ENCODE assay signal across 17 cellular contexts in the genomic region with DNA sequence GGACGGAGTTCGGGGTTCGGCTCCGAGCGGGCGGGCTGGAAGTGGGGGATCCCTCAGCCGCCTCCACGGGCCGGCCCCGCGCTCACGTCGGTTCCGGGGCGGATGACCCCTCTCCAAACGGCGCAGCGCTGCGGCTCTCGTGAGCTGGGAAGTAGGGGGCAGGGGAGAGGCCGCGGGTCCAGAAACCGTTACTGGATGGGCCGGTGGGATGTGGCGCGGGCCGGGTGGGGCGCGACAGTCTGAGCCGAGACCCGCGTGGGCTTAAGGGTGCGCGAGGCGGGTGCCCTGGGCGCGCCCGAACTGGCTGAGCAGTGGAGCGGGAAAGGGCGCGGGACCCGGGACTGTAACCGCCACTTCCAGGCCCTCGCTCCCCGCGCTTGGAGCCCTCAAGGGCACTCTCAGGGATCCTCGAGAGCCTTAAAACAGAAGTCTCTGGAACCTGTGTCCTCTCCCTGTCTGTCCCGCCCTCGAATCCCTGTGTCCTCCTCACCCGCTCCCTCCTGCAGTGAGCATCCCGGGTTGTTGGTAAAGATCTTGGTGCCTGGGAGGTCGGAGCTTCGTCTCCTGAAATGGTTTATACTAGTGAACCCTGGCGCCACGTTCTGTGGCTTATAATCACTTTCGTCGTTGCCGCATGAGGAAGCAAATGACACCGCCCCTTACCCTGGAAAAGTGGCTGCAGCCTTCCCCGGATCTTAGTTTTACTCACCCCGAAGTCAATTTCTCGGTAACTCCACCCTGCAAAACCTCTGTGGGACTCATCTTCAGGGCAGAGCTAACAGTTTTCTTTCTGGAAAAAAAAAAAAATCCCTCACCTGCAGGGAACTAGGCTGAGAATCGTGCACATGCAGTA. TPM values are rescaled to one million over a fixed set of nuclear protein-coding genes. Genes with fewer than 3 reads are reported as not detected.
DNase-seq lines count a peak whose midpoint lies in the region; ATAC-seq and TF ChIP-seq lines count a peak whose summit lies in the region.
"Had no signal": no experiment of that assay in that cellular context is flagged by ENCODE, and none has a peak within 500 bp of the region (broad histone marks: within the 10 kb centered on the region; RNA-seq: fewer than 3 reads in every experiment).

No MANE protein-coding gene starts in this region.

- peak; percentile 34 for ATAC-seq in WTC11
- ATAC-seq in stimulated activated memory B cell treated with anti-CD40 and anti-IgM and Interleukin-4, amounts not matched to agents 10 μg/mL and 1 μg/mL and 100 μg/mL, for 72 hours = peak; percentile 31
- no peak for ATAC-seq in CD8-positive, alpha-beta T cell
- no peak for ATAC-seq in activated T-helper 17 cell treated with anti-CD3 and anti-CD28 coated beads, Interleukin-2, amount 50 U/mL, for 72 hours (replicated peaks)

- POLR2A ChIA-PET in WTC11 (lab: Charles Lee) = no interaction called here
- POLR2A ChIA-PET in CD8-positive, alpha-beta T cell (lab: Charles Lee) = no interaction called here

- no peaks in the 10 kb centered on the region for H3K9me3 ChIP-seq in iPS-20b (ENCODE audit: insufficient read depth, low read depth, low read length)
- H3K9me3 ChIP-seq in CD8-positive, alpha-beta T cell (ENCODE audit: low read length) = no peaks in the 10 kb centered on the region
- H3K9me3 ChIP-seq: right lobe of liver, tibial artery had no signal

- no peaks in the 10 kb centered on the region for H3K36me3 Mint-ChIP-seq in WTC11
- H3K36me3 Mint-ChIP-seq in stimulated activated memory B cell treated with anti-CD40 and anti-IgM and Interleukin-4, amounts not matched to agents 10 μg/mL and 1 μg/mL and 100 μg/mL, for 72 hours = no peaks in the 10 kb centered on the region
- H3K36me3 Mint-ChIP-seq in CD8-positive, alpha-beta T cell = no peaks in the 10 kb centered on the region
- peaks cover 10% of the 10 kb centered on the region for H3K36me3 Mint-ChIP-seq in activated T-helper 17 cell treated with anti-CD3 and anti-CD28 coated beads, Interleukin-2, amount 50 U/mL, for 72 hours (ENCODE audit: low read depth)
- H3K36me3 Mint-ChIP-seq in activated naive CD4-positive, alpha-beta T cell treated with anti-CD3 and anti-CD28 coated beads, Interleukin-2, amount 10 ng/mL, durations not matched to agents 7 days and 5 days = peaks cover 6% of the 10 kb centered on the region
- H3K36me3 Mint-ChIP-seq: memory B cell had no signal

- peaks cover 13% of the 10 kb centered on the region for H3K4me1 Mint-ChIP-seq in WTC11
- H3K4me1 Mint-ChIP-seq in stimulated activated memory B cell treated with anti-CD40 and anti-IgM and Interleukin-4, amounts not matched to agents 10 μg/mL and 1 μg/mL and 100 μg/mL, for 72 hours = no peaks in the 10 kb centered on the region
- H3K4me1 Mint-ChIP-seq in CD8-positive, alpha-beta T cell (ENCODE audit: low read depth) = peaks cover 7% of the 10 kb centered on the region
- no peaks in the 10 kb centered on the region for H3K4me1 Mint-ChIP-seq in activated T-helper 17 cell treated with anti-CD3 and anti-CD28 coated beads, Interleukin-2, amount 50 U/mL, for 72 hours
- H3K4me1 Mint-ChIP-seq in activated naive CD4-positive, alpha-beta T cell treated with anti-CD3 and anti-CD28 coated beads, Interleukin-2, amount 10 ng/mL, durations not matched to agents 7 days and 5 days = peaks cover 4% of the 10 kb centered on the region
- H3K4me1 Mint-ChIP-seq: memory B cell had no signal

- TF ChIP-seq CTCF in WTC11 (IDR thresholded peaks at IDR 0.05) = no peak
- no peak for TF ChIP-seq CTCF in CD8-positive, alpha-beta T cell (IDR thresholded peaks at IDR 0.05)

- no peaks in the 10 kb centered on the region for H3K9me3 Mint-ChIP-seq in WTC11
- no peaks in the 10 kb centered on the region for H3K9me3 Mint-ChIP-seq in stimulated activated memory B cell treated with anti-CD40 and anti-IgM and Interleukin-4, amounts not matched to agents 10 μg/mL and 1 μg/mL and 100 μg/mL, for 72 hours
- peaks cover 6% of the 10 kb centered on the region for H3K9me3 Mint-ChIP-seq in CD8-positive, alpha-beta T cell
- H3K9me3 Mint-ChIP-seq in activated T-helper 17 cell treated with anti-CD3 and anti-CD28 coated beads, Interleukin-2, amount 50 U/mL, for 72 hours = peaks cover 9% of the 10 kb centered on the region
- H3K9me3 Mint-ChIP-seq in activated naive CD4-positive, alpha-beta T cell treated with anti-CD3 and anti-CD28 coated beads, Interleukin-2, amount 10 ng/mL, durations not matched to agents 7 days and 5 days = no peaks in the 10 kb centered on the region
- H3K9me3 Mint-ChIP-seq: dendritic cell treated with granulocyte-macrophage colony-stimulating factor and Interleukin-4, amounts not matched to agents 40 ng/mL and 50 ng/mL, for 4 days had no signal

- no peaks in the 10 kb centered on the region for H3K36me3 ChIP-seq in iPS-20b (ENCODE audit: insufficient read depth, low read depth, low read length)
- H3K36me3 ChIP-seq in CD8-positive, alpha-beta T cell (ENCODE audit: insufficient read depth, low read length) = no peaks in the 10 kb centered on the region
- H3K36me3 ChIP-seq: right lobe of liver, tibial artery had no signal

- H3K27ac ChIP-seq in iPS-20b (ENCODE audit: low read length) = no peak overlapping the region
- no peak overlapping the region for H3K27ac ChIP-seq in CD8-positive, alpha-beta T cell (ENCODE audit: low read depth, low read length)
- H3K27ac ChIP-seq: KMS-11, right lobe of liver, tibial artery had no signal

- no peak overlapping the region for H3K9ac ChIP-seq in iPS-20b (ENCODE audit: low read depth, low read length)
- H3K9ac ChIP-seq: KMS-11 had no signal

- peak overlapping the region; percentile 68 for H3K4me3 ChIP-seq in iPS-20b (ENCODE audit: low read length)
- H3K4me3 ChIP-seq in CD8-positive, alpha-beta T cell (ENCODE audit: low read depth, low read length) = no peak overlapping the region
- H3K4me3 ChIP-seq: right lobe of liver, tibial artery had no signal

- 0 out of 2 replicates have a peak, but pooled peaks cover 3% of the 10 kb centered on the region for H3K4me1 ChIP-seq in iPS-20b (ENCODE audit: insufficient read depth, low read length)
- no peaks in the 10 kb centered on the region for H3K4me1 ChIP-seq in CD8-positive, alpha-beta T cell (ENCODE audit: insufficient read depth, low read length)
- H3K4me1 ChIP-seq: right lobe of liver had no signal

- CTCF ChIA-PET in WTC11 (lab: Charles Lee) = interaction anchor here (1.1 to 3.4 kb wide), 3 partner anchors 20 to 279 kb away, joined by 3 to 15 read pairs (median 4); no protein-coding TSS in a partner anchor
- CTCF ChIA-PET in CD8-positive, alpha-beta T cell (lab: Charles Lee) = no interaction called here
- CTCF ChIA-PET in activated naive CD4-positive, alpha-beta T cell treated with anti-CD3 and anti-CD28 coated beads, Interleukin-2, amount 10 ng/mL, durations not matched to agents 7 days and 5 days (lab: Charles Lee) = no interaction called here

- DNase-seq in NCI-H1417 (lab: John Stamatoyannopoulos, UW) (peak in 2 of 3 experiments; percentile 54 to 70), NCI-H1417 treated with DMSO at 0.1 percent for 48 hours (lab: John Stamatoyannopoulos, UW) (no peak), WTC11 (ENCODE audit: low spot score) (peak; percentile 25)
- DNase-seq in CD8-positive, alpha-beta T cell = no peak
- no peak for DNase-seq in activated naive CD4-positive, alpha-beta T cell treated with anti-CD3 and anti-CD28 coated beads, Interleukin-2, amount 10 ng/mL, durations not matched to agents 7 days and 5 days
- DNase-seq: activated CD8-positive, alpha-beta memory T cell treated with anti-CD3 and anti-CD28 coated beads for 24 hours; right lobe of liver; tibial artery had no signal

- H3K27ac Mint-ChIP-seq in WTC11 = no peak overlapping the region
- H3K27ac Mint-ChIP-seq in stimulated activated memory B cell treated with anti-CD40 and anti-IgM and Interleukin-4, amounts not matched to agents 10 μg/mL and 1 μg/mL and 100 μg/mL, for 72 hours = no peak overlapping the region
- H3K27ac Mint-ChIP-seq in CD8-positive, alpha-beta T cell = no peak overlapping the region
- no peak overlapping the region for H3K27ac Mint-ChIP-seq in activated T-helper 17 cell treated with anti-CD3 and anti-CD28 coated beads, Interleukin-2, amount 50 U/mL, for 72 hours
- no peak overlapping the region for H3K27ac Mint-ChIP-seq in activated naive CD4-positive, alpha-beta T cell treated with anti-CD3 and anti-CD28 coated beads, Interleukin-2, amount 10 ng/mL, durations not matched to agents 7 days and 5 days
- H3K27ac Mint-ChIP-seq: activated naive CD8-positive, alpha-beta T cell; dendritic cell treated with granulocyte-macrophage colony-stimulating factor and Interleukin-4, amounts not matched to agents 40 ng/mL and 50 ng/mL, for 4 days; memory B cell had no signal

- intact Hi-C loops in CD8-positive, alpha-beta T cell (cut with DNase I, micrococcal nuclease) = no loop called here

- H3K4me3 Mint-ChIP-seq in WTC11 = peak overlapping the region; percentile 77
- no peak overlapping the region for H3K4me3 Mint-ChIP-seq in stimulated activated memory B cell treated with anti-CD40 and anti-IgM and Interleukin-4, amounts not matched to agents 10 μg/mL and 1 μg/mL and 100 μg/mL, for 72 hours
- H3K4me3 Mint-ChIP-seq in CD8-positive, alpha-beta T cell = no peak overlapping the region
- H3K4me3 Mint-ChIP-seq in activated T-helper 17 cell treated with anti-CD3 and anti-CD28 coated beads, Interleukin-2, amount 50 U/mL, for 72 hours = no peak overlapping the region
- H3K4me3 Mint-ChIP-seq in activated naive CD4-positive, alpha-beta T cell treated with anti-CD3 and anti-CD28 coated beads, Interleukin-2, amount 10 ng/mL, durations not matched to agents 7 days and 5 days = no peak overlapping the region
- H3K4me3 Mint-ChIP-seq: activated naive CD8-positive, alpha-beta T cell; dendritic cell treated with granulocyte-macrophage colony-stimulating factor and Interleukin-4, amounts not matched to agents 40 ng/mL and 50 ng/mL, for 4 days; memory B cell had no signal

- H3K27me3 ChIP-seq in iPS-20b (ENCODE audit: insufficient read depth, low read length) = peaks cover 65% of the 10 kb centered on the region
- no peaks in the 10 kb centered on the region for H3K27me3 ChIP-seq in CD8-positive, alpha-beta T cell (ENCODE audit: insufficient read depth, low read length)
- H3K27me3 ChIP-seq: right lobe of liver had no signal

- H3K27me3 Mint-ChIP-seq in WTC11 (ENCODE audit: low read depth) = peaks cover 60% of the 10 kb centered on the region
- H3K27me3 Mint-ChIP-seq in stimulated activated memory B cell treated with anti-CD40 and anti-IgM and Interleukin-4, amounts not matched to agents 10 μg/mL and 1 μg/mL and 100 μg/mL, for 72 hours = peaks cover 42% of the 10 kb centered on the region
- H3K27me3 Mint-ChIP-seq in CD8-positive, alpha-beta T cell (ENCODE audit: low read depth) = peaks cover 48% of the 10 kb centered on the region
- peaks cover 41% of the 10 kb centered on the region for H3K27me3 Mint-ChIP-seq in activated T-helper 17 cell treated with anti-CD3 and anti-CD28 coated beads, Interleukin-2, amount 50 U/mL, for 72 hours
- peaks cover 30% of the 10 kb centered on the region for H3K27me3 Mint-ChIP-seq in activated naive CD4-positive, alpha-beta T cell treated with anti-CD3 and anti-CD28 coated beads, Interleukin-2, amount 10 ng/mL, durations not matched to agents 7 days and 5 days

TF ChIP-seq in WTC11, 78 proteins besides CTCF, POLR2A, EP300 and RAD21 (continues in another document):
- no peak for TF ChIP-seq ZNF396 (CRISPR knock-in tag; IDR thresholded peaks at IDR 0.05; ENCODE audit: borderline replicate concordance)
- no peak for TF ChIP-seq NFATC4 (CRISPR knock-in tag; IDR thresholded peaks at IDR 0.05)

RNA-seq across cellular contexts. Expression of a gene that starts 0.6 kb away (rescaled TPM):
- total RNA-seq in WTC11 (2021) = 2.9 to 3.8 TPM (median 3.1 TPM) in 3 replicates
- not detected for total RNA-seq in CD8-positive, alpha-beta T cell
- total RNA-seq in activated T-helper 17 cell treated with anti-CD3 and anti-CD28 coated beads, Interleukin-2, amount 50 U/mL, for 72 hours = not detected
- total RNA-seq: H4; right lobe of liver; T-helper 2 cell treated with Interferon-gamma antibody and Interleukin-4, amounts not matched to agents 100 ng/mL and 5 ng/mL, for 36 hours had no signal

Comparison
In these comparisons a context has a peak if more than half of its experiments do, and no peak if none do; other contexts are left out.
1. DNase-seq: peak in NCI-H1417 (2 of 3) and WTC11 (single experiment); none in NCI-H1417 treated with DMSO at 0.1 percent for 48 hours (single experiment), CD8-positive, alpha-beta T cell (0 of 7) and activated naive CD4-positive, alpha-beta T cell treated with anti-CD3 and anti-CD28 coated beads, Interleukin-2, amount 10 ng/mL, durations not matched to agents 7 days and 5 days (single experiment).
2. ATAC-seq: peak in WTC11 (single experiment) and stimulated activated memory B cell treated with anti-CD40 and anti-IgM and Interleukin-4, amounts not matched to agents 10 μg/mL and 1 μg/mL and 100 μg/mL, for 72 hours (single experiment); none in CD8-positive, alpha-beta T cell (single experiment) and activated T-helper 17 cell treated with anti-CD3 and anti-CD28 coated beads, Interleukin-2, amount 50 U/mL, for 72 hours (single experiment).